Comparison of ENCODE assay signal across 8 cellular contexts in the genomic region with DNA sequence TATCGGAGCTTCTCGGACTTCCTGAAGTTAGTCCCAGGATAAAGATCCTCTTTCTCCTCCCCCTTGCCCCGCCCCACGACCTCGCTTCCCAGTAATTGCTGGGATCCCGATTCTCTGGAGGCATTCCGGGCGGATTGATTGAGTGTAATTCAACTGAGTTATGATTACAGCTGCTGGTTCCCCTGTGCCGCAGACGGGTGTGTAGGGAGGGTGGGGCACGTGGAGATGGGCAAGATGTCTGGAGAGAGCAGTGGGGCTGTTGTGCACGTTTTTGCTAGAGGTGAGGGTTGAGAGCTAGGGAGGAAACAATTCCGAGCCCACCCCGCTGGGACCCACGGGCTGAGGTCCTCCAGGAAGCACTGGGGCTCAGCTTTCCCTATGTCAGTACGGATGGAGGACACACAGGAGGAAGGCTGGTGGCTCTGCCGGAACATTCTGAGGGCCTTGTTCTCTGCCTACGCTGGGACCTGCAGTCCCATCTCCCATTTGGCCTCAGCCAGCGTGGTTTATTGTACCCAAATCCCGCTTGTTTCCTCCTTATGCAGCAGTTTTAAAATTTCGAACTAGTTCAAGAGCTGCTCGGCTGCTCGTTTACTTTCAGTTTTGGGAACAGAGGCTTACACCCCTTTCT. TPM values are rescaled to one million over a fixed set of nuclear protein-coding genes. Genes with fewer than 3 reads are reported as not detected.
DNase-seq lines count a peak whose midpoint lies in the region; ATAC-seq and TF ChIP-seq lines count a peak whose summit lies in the region.

No MANE protein-coding gene starts in this region.

- peak overlapping the region; percentile 8; the same call in 1 of the 2 replicates for H3K4me3 ChIP-seq in BE2C (ENCODE audit: low read depth, low read length)

- H3K9me3 Mint-ChIP-seq in dendritic cell treated with granulocyte-macrophage colony-stimulating factor and Interleukin-4, amounts not matched to agents 40 ng/mL and 50 ng/mL, for 4 days: no peaks in the 10 kb centered on the region
- H3K9me3 Mint-ChIP-seq in nephron: peaks cover 9% of the 10 kb centered on the region

- H3K27me3 Mint-ChIP-seq in dendritic cell treated with granulocyte-macrophage colony-stimulating factor and Interleukin-4, amounts not matched to agents 40 ng/mL and 50 ng/mL, for 4 days: peaks cover 97% of the 10 kb centered on the region
- peaks cover 99% of the 10 kb centered on the region for H3K27me3 Mint-ChIP-seq in nephron (ENCODE audit: low read depth)

- H3K27ac Mint-ChIP-seq in dendritic cell treated with granulocyte-macrophage colony-stimulating factor and Interleukin-4, amounts not matched to agents 40 ng/mL and 50 ng/mL, for 4 days: no peak overlapping the region
- peak overlapping the region in 1 of 3 experiments; percentile 46 for H3K27ac Mint-ChIP-seq in nephron

- intact Hi-C loops in dendritic cell treated with granulocyte-macrophage colony-stimulating factor and Interleukin-4, amounts not matched to agents 40 ng/mL and 50 ng/mL, for 4 days (cut with micrococcal nuclease): loop anchor here (5.0 kb wide), 1 partner anchor 75 kb away; no protein-coding TSS in a partner anchor

- peaks cover 54% of the 10 kb centered on the region for H3K27me3 ChIP-seq in BE2C

- peak overlapping the region; percentile 84 for H3K4me3 Mint-ChIP-seq in dendritic cell treated with granulocyte-macrophage colony-stimulating factor and Interleukin-4, amounts not matched to agents 40 ng/mL and 50 ng/mL, for 4 days
- H3K4me3 Mint-ChIP-seq in nephron: peak overlapping the region; percentile 57 to 78 (median 59)

- H3K4me1 Mint-ChIP-seq in dendritic cell treated with granulocyte-macrophage colony-stimulating factor and Interleukin-4, amounts not matched to agents 40 ng/mL and 50 ng/mL, for 4 days (ENCODE audit: low read depth): peaks cover 62% of the 10 kb centered on the region
- H3K4me1 Mint-ChIP-seq in nephron: peaks cover 45% of the 10 kb centered on the region

- no peaks in the 10 kb centered on the region for H3K36me3 ChIP-seq in BE2C

- no peaks in the 10 kb centered on the region for H3K4me1 ChIP-seq in BE2C

- H3K36me3 Mint-ChIP-seq in dendritic cell treated with granulocyte-macrophage colony-stimulating factor and Interleukin-4, amounts not matched to agents 40 ng/mL and 50 ng/mL, for 4 days (ENCODE audit: low read depth): no peaks in the 10 kb centered on the region
- H3K36me3 Mint-ChIP-seq in nephron (ENCODE audit: low read depth): no peaks in the 10 kb centered on the region

- DNase-seq in BE2C (no peak), M059J (ENCODE audit: low read depth) (peak; percentile 41), NCI-H774 (lab: John Stamatoyannopoulos, UW) (no peak)

- ATAC-seq in HG03039 (IDR thresholded peaks at IDR 0.05; ENCODE audit: unreplicated experiment) (no peak), GM18868 (IDR thresholded peaks at IDR 0.05; ENCODE audit: unreplicated experiment) (no peak), GM21737 (IDR thresholded peaks at IDR 0.05; ENCODE audit: unreplicated experiment) (no peak)

- no peaks in the 10 kb centered on the region for H3K9me3 ChIP-seq in BE2C

- TF ChIP-seq CTCF in BE2C (IDR thresholded peaks at IDR 0.05; ENCODE audit: low read depth, low read length): no peak
- no peak for TF ChIP-seq CTCF in nephron (IDR thresholded peaks at IDR 0.05; ENCODE audit: unreplicated experiment in 3 of 3)

RNA-seq across cellular contexts. Expression of gene DMRT2, which starts 2.4 kb away (rescaled TPM):
- not detected for polyA plus RNA-seq in BE2C (2012; ENCODE audit: insufficient read depth, insufficient read length, low read depth)
- not detected in 2 replicates for total RNA-seq in M059J (2014; rRNA removed; shearing (Covaris generic))
